ENCODE assay signal across 20 cellular contexts in genomic region chr17:4587803-4588202, GRCh38. TPM values are rescaled to one million over a fixed set of nuclear protein-coding genes. Genes with fewer than 3 reads are reported as not detected.
A peak's percentile ranks its signal among the peaks of the same experiment; 100 is the strongest.
DNase-seq lines count a peak whose midpoint lies in the region; ATAC-seq and TF ChIP-seq lines count a peak whose summit lies in the region.
"Had no signal": no experiment of that assay in that cellular context is flagged by ENCODE, and none has a peak within 500 bp of the region (broad histone marks: within the 10 kb centered on the region; RNA-seq: fewer than 3 reads in every experiment).

No MANE protein-coding gene starts in this region.

- no peak overlapping the region for H3K23ac ChIP-seq in mesendoderm (ENCODE audit: low read length)

- H3K4me1 ChIP-seq in cardiac muscle cell (ENCODE audit: low read depth), result peaks cover 67% of the 10 kb centered on the region
- no peaks in the 10 kb centered on the region for H3K4me1 ChIP-seq in mesendoderm (ENCODE audit: control insufficient read depth, low read depth, low read length)
- peaks cover 13 to 20% (median 15%) of the 10 kb centered on the region in 4 donors for H3K4me1 ChIP-seq in upper lobe of left lung

- H3K36me3 ChIP-seq in cardiac muscle cell (no peaks in the 10 kb centered on the region), mesendoderm (ENCODE audit: control insufficient read depth, insufficient read depth, low read length) (no peaks in the 10 kb centered on the region), upper lobe of left lung (no peaks in the 10 kb centered on the region)

- H3K56ac ChIP-seq in mesendoderm (ENCODE audit: low read length), result no peak overlapping the region

- H2BK5ac ChIP-seq in mesendoderm (ENCODE audit: low read length), result no peak overlapping the region

- no CpG with 5 or more reads among the region's 9 CpGs for WGBS in mesendoderm (ENCODE audit: extremely low coverage, insufficient coverage, low lambda C conversion rate)
- 60 to 67% methylated on average over 8 to 9 of the region's 9 CpGs for WGBS in upper lobe of left lung, 2 donors

- no peaks in the 10 kb centered on the region for H3K79me2 ChIP-seq in mesendoderm (ENCODE audit: control insufficient read depth, insufficient read depth, low read length)

- no peak overlapping the region for H2AK5ac ChIP-seq in mesendoderm (ENCODE audit: low read length)

- H4K8ac ChIP-seq in mesendoderm (ENCODE audit: low read depth, low read length), result no peak overlapping the region

- H2BK120ac ChIP-seq in mesendoderm (ENCODE audit: low read depth, low read length), result no peak overlapping the region

- TF ChIP-seq EP300 in upper lobe of left lung (IDR thresholded peaks at IDR 0.05), result no peak

- peak overlapping the region; percentile 8 for H3K4me3 ChIP-seq in cardiac muscle cell
- H3K4me3 ChIP-seq in mesendoderm (ENCODE audit: low read length), result no peak overlapping the region
- no peak overlapping the region for H3K4me3 ChIP-seq in upper lobe of left lung

- H3K9ac ChIP-seq in mesendoderm (ENCODE audit: low read length), result no peak overlapping the region

- H3K79me1 ChIP-seq in mesendoderm (ENCODE audit: low read length), result no peaks in the 10 kb centered on the region

- no peak overlapping the region for H2BK15ac ChIP-seq in mesendoderm (replicated peaks; ENCODE audit: low read depth)

- DNase-seq in cardiac muscle cell (ENCODE audit: low read depth in 1 of 2, low spot score in 1 of 2) (peak; percentile 66 to 91), mesendoderm (peak; percentile 54), upper lobe of left lung (no peak), NCI-H446 treated with DMSO at 0.1 percent for 48 hours (lab: John Stamatoyannopoulos, UW) (no peak)
- DNase-seq in activated naive CD4-positive, alpha-beta T cell treated with Interleukin-2 at 50 U/mL for 16 hours, result no peak
- DNase-seq in activated CD8-positive, alpha-beta memory T cell treated with anti-CD3 and anti-CD28 coated beads for 24 hours, result no peak
- DNase-seq: activated CD4-positive, alpha-beta memory T cell treated with anti-CD3 and anti-CD28 coated beads for 36 hours; central memory CD4-positive, alpha-beta T cell; effector CD4-positive, alpha-beta T cell; head of caudate nucleus; NCI-H187 treated with DMSO at 0.1 percent for 48 hours; RPMI8226; substantia nigra; SW 1271 had no signal

- H3K4ac ChIP-seq in mesendoderm (ENCODE audit: low read depth, low read length), result no peak overlapping the region

- ATAC-seq in SK-N-SH treated with all-trans-retinoic acid at 6 μM for 48 hours, result no peak; the same call in 2 of the 3 replicates
- no peak for ATAC-seq in upper lobe of left lung (ENCODE audit: low FRiP score in 2 of 2)
- ATAC-seq: esophagus mucosa had no signal

- H3K27me3 ChIP-seq in cardiac muscle cell (no peaks in the 10 kb centered on the region), mesendoderm (ENCODE audit: insufficient read depth, low read length, poor library complexity) (peaks cover 15% of the 10 kb centered on the region), upper lobe of left lung (peaks cover 0 to 17% (median 5%) of the 10 kb centered on the region in 4 donors)

- H3K4me2 ChIP-seq in mesendoderm (ENCODE audit: low read length), result no peak overlapping the region

- H3K27ac ChIP-seq in cardiac muscle cell (peak overlapping the region; percentile 96), mesendoderm (ENCODE audit: low read depth, low read length) (no peak overlapping the region), upper lobe of left lung (peak overlapping the region in 3 of 4 donors; percentile 24 to 54 (median 40))
- H3K27ac ChIP-seq: VCaP had no signal

- H4K5ac ChIP-seq in mesendoderm (ENCODE audit: low read length), result no peak overlapping the region

- no peak for TF ChIP-seq POLR2A in upper lobe of left lung (IDR thresholded peaks at IDR 0.05)

- H3K9me3 ChIP-seq in cardiac muscle cell (ENCODE audit: low read depth), result no peaks in the 10 kb centered on the region
- no peaks in the 10 kb centered on the region for H3K9me3 ChIP-seq in upper lobe of left lung

- no peak overlapping the region for H3K18ac ChIP-seq in mesendoderm (ENCODE audit: low read length)

- TF ChIP-seq CTCF in cardiac muscle cell (IDR thresholded peaks at IDR 0.05; ENCODE audit: low read depth, low read length), result no peak
- no peak for TF ChIP-seq CTCF in upper lobe of left lung (IDR thresholded peaks at IDR 0.05)

TF ChIP-seq in SK-N-SH treated with all-trans-retinoic acid at 6 μM for 48 hours, 23 proteins besides CTCF, POLR2A, EP300 and RAD21:
- no peak for TF ChIP-seq ZNF565 (CRISPR knock-in tag; conservative IDR thresholded peaks at IDR 0.05; ENCODE audit: low read depth)
- 0 out of 2 replicates have a peak, but pooled peaks have one; percentile 6 for TF ChIP-seq ZNF8 (CRISPR knock-in tag; IDR thresholded peaks at IDR 0.05)
- 0 out of 2 replicates have a peak, but pooled peaks have one; percentile 7 for TF ChIP-seq ZFP30 (CRISPR knock-in tag; IDR thresholded peaks at IDR 0.05)
- TF ChIP-seq PPARA (CRISPR knock-in tag; IDR thresholded peaks at IDR 0.05; ENCODE audit: borderline replicate concordance), result no peak
- TF ChIP-seq GLIS3 (CRISPR knock-in tag; IDR thresholded peaks at IDR 0.05), result 0 out of 2 replicates have a peak, but pooled peaks have one; percentile 60
- TF ChIP-seq TSHZ2 (CRISPR knock-in tag; IDR thresholded peaks at IDR 0.05), result peak; percentile 94; the same call in 1 of the 2 replicates
- TF ChIP-seq ZFP3 (CRISPR knock-in tag; IDR thresholded peaks at IDR 0.05), result 0 out of 2 replicates have a peak, but pooled peaks have one; percentile 23
- TF ChIP-seq ISL1 (CRISPR knock-in tag; IDR thresholded peaks at IDR 0.05), result peak; percentile 47; the same call in 1 of the 2 replicates
- peak; percentile 12; the same call in 1 of the 2 replicates for TF ChIP-seq ESRRG (CRISPR knock-in tag; IDR thresholded peaks at IDR 0.05)
- TF ChIP-seq TOX (CRISPR knock-in tag; IDR thresholded peaks at IDR 0.05; ENCODE audit: borderline replicate concordance), result no peak
- peak; percentile 39; the same call in 1 of the 2 replicates for TF ChIP-seq CREB5 (CRISPR knock-in tag; IDR thresholded peaks at IDR 0.05; ENCODE audit: low read depth)
- TF ChIP-seq TCF4 (CRISPR knock-in tag; IDR thresholded peaks at IDR 0.05; ENCODE audit: borderline replicate concordance), result peak; percentile 98

RNA-seq across cellular contexts. Expression of gene SMTNL2, which starts 3.5 kb away (rescaled TPM):
- total RNA-seq in cardiac muscle cell, result 176 and 184 TPM in 2 replicates
- 269 TPM in 2 replicates for polyA plus RNA-seq in cardiac muscle cell
- 0.73 TPM for polyA plus RNA-seq in mesendoderm (2013, experiment 1 of 2)
- polyA plus RNA-seq in mesendoderm (2013, experiment 2 of 2), result 0.60 TPM
- total RNA-seq in upper lobe of left lung, result 1 to 10 TPM in 5 of 6 donors, under 1 TPM in 1; 0.49 to 7.3 (median 3.6) TPM
- total RNA-seq: activated CD4-positive, alpha-beta memory T cell treated with anti-CD3 and anti-CD28 coated beads for 36 hours; Daoy had no signal

RNA-seq across cellular contexts. Expression of gene GGT6, which starts 27.4 kb away (rescaled TPM):
- total RNA-seq in cardiac muscle cell (not detected in 2 replicates), upper lobe of left lung (10 to 100 TPM in 3 of 6 donors, 1 to 10 TPM in 3; 3.8 to 18.7 (median 9.7) TPM)
- polyA plus RNA-seq in cardiac muscle cell, result not detected in 2 replicates
- 0.06 TPM for polyA plus RNA-seq in mesendoderm (2013, experiment 1 of 2)
- 0.04 TPM for polyA plus RNA-seq in mesendoderm (2013, experiment 2 of 2)
- total RNA-seq: activated CD4-positive, alpha-beta memory T cell treated with anti-CD3 and anti-CD28 coated beads for 36 hours; Daoy; mesenteric fat pad; neural crest cell had no signal

RNA-seq across cellular contexts. Expression of gene MYBBP1A, which starts 32.6 kb away (rescaled TPM):
- total RNA-seq in cardiac muscle cell (47.4 and 57.1 TPM in 2 replicates), upper lobe of left lung (100 to 1,000 TPM in 1 of 6 donors, 10 to 100 TPM in 5; 45.2 to 151 (median 57.3) TPM)
- polyA plus RNA-seq in cardiac muscle cell, result 51.5 and 69.3 TPM in 2 replicates
- polyA plus RNA-seq in mesendoderm (2013, experiment 1 of 2), result 74.9 TPM
- 78.6 TPM for polyA plus RNA-seq in mesendoderm (2013, experiment 2 of 2)

RNA-seq across cellular contexts. Expression of gene ALOX15, which starts 53.7 kb away (rescaled TPM):
- total RNA-seq in cardiac muscle cell (0.71 and 1.1 TPM in 2 replicates), upper lobe of left lung (10 to 100 TPM in 3 of 6 donors, 1 to 10 TPM in 3; 2.4 to 26.0 (median 10.0) TPM)
- 1.5 TPM in 1 of 2 replicates, not detected in the other for polyA plus RNA-seq in cardiac muscle cell
- 0.17 TPM for polyA plus RNA-seq in mesendoderm (2013, experiment 1 of 2)
- polyA plus RNA-seq in mesendoderm (2013, experiment 2 of 2), result 0.21 TPM
- total RNA-seq: activated CD4-positive, alpha-beta memory T cell treated with anti-CD3 and anti-CD28 coated beads for 36 hours; Daoy; mesenteric fat pad had no signal

Comparison
In these comparisons a context has a peak if more than half of its experiments do, and no peak if none do; other contexts are left out.
1. DNase-seq: peak in cardiac muscle cell (2 of 2) and mesendoderm (single experiment); none in upper lobe of left lung (0 of 2), activated naive CD4-positive, alpha-beta T cell treated with Interleukin-2 at 50 U/mL for 16 hours (single experiment), activated CD8-positive, alpha-beta memory T cell treated with anti-CD3 and anti-CD28 coated beads for 24 hours (single experiment) and NCI-H446 treated with DMSO at 0.1 percent for 48 hours (single experiment).
2. RNA of gene SMTNL2, which starts 3.5 kb away (total RNA-seq): 176 to 184 TPM in cardiac muscle cell; 0.49 to 7.3 TPM in upper lobe of left lung; every median in the first group is over 10 times any median in the second.